Comparison of ENCODE assay signal across 14 cellular contexts in genomic region chr21:46509760-46510159, GRCh38. TPM values are rescaled to one million over a fixed set of nuclear protein-coding genes. Genes with fewer than 3 reads are reported as not detected.
DNase-seq lines count a peak whose midpoint lies in the region; ATAC-seq and TF ChIP-seq lines count a peak whose summit lies in the region.
"Had no signal": no experiment of that assay in that cellular context is flagged by ENCODE, and none has a peak within 500 bp of the region (broad histone marks: within the 10 kb centered on the region; RNA-seq: fewer than 3 reads in every experiment).

No MANE protein-coding gene starts in this region.

- no peak for TF ChIP-seq POLR2A in right lobe of liver (IDR thresholded peaks at IDR 0.05)

- H3K36me3 ChIP-seq in brain microvascular endothelial cell (replicated peaks) (peaks cover 17% of the 10 kb centered on the region), right lobe of liver (peaks cover 0 to 19% (median 8%) of the 10 kb centered on the region in 4 donors)
- H3K36me3 ChIP-seq in effector memory CD4-positive, alpha-beta T cell (ENCODE audit: control insufficient read depth, insufficient read depth, low read length) = peaks cover 20% of the 10 kb centered on the region

- TF ChIP-seq CTCF in C4-2B (conservative IDR thresholded peaks at IDR 0.05) (no peak), brain microvascular endothelial cell (IDR thresholded peaks at IDR 0.05; ENCODE audit: low read depth, low read length, missing control alignments) (no peak), right lobe of liver (IDR thresholded peaks at IDR 0.05) (no peak), glutamatergic neuron (IDR thresholded peaks at IDR 0.05; ENCODE audit: partially characterized antibody, unreplicated experiment) (no peak)

- no peak overlapping the region for H3K27ac Mint-ChIP-seq in glutamatergic neuron (ENCODE audit: unreplicated experiment)

- intact Hi-C loops in right lobe of liver (cut with DNase I) (no loop called here), left ventricle myocardium superior (cut with micrococcal nuclease) (no loop called here)

- ATAC-seq in right lobe of liver = peak in 2 of 4 donors; percentile 82 to 83
- ATAC-seq in left ventricle myocardium superior = no peak
- ATAC-seq in GM21381 (IDR thresholded peaks at IDR 0.05; ENCODE audit: unreplicated experiment) = no peak
- ATAC-seq: heart right ventricle had no signal

- peaks cover 3% of the 10 kb centered on the region for H3K27me3 Mint-ChIP-seq in glutamatergic neuron (ENCODE audit: unreplicated experiment)
- H3K27me3 Mint-ChIP-seq: central memory CD8-positive, alpha-beta T cell had no signal

- H3K27ac ChIP-seq in C4-2B = peak overlapping the region; percentile 75
- peak overlapping the region; percentile 36 for H3K27ac ChIP-seq in brain microvascular endothelial cell
- no peak overlapping the region for H3K27ac ChIP-seq in right lobe of liver
- H3K27ac ChIP-seq in effector memory CD4-positive, alpha-beta T cell (ENCODE audit: insufficient read depth, low read length, poor library complexity, severe bottlenecking) = no peak overlapping the region
- H3K27ac ChIP-seq: heart right ventricle, thoracic aorta had no signal

- no peaks in the 10 kb centered on the region for H3K9me3 ChIP-seq in right lobe of liver
- H3K9me3 ChIP-seq in effector memory CD4-positive, alpha-beta T cell (ENCODE audit: control insufficient read depth, low read length) = no peaks in the 10 kb centered on the region
- H3K9me3 ChIP-seq: BE2C, heart right ventricle, thoracic aorta had no signal

- H3K4me3 ChIP-seq in brain microvascular endothelial cell (ENCODE audit: low read depth, low read length) (no peak overlapping the region), right lobe of liver (no peak overlapping the region)
- H3K4me3 ChIP-seq in effector memory CD4-positive, alpha-beta T cell (ENCODE audit: insufficient read depth, low read depth, low read length, poor library complexity, severe bottlenecking) = no peak overlapping the region
- H3K4me3 ChIP-seq: heart right ventricle, thoracic aorta had no signal

- H3K27me3 ChIP-seq in brain microvascular endothelial cell (replicated peaks) = no peaks in the 10 kb centered on the region
- H3K27me3 ChIP-seq in right lobe of liver = no peaks in the 10 kb centered on the region
- no peaks in the 10 kb centered on the region for H3K27me3 ChIP-seq in effector memory CD4-positive, alpha-beta T cell (replicated peaks; ENCODE audit: control insufficient read depth, insufficient read depth, low read length, poor library complexity, severe bottlenecking)
- H3K27me3 ChIP-seq: BE2C, heart right ventricle had no signal

- no peaks in the 10 kb centered on the region for H3K9me3 Mint-ChIP-seq in glutamatergic neuron (ENCODE audit: unreplicated experiment)
- H3K9me3 Mint-ChIP-seq: central memory CD8-positive, alpha-beta T cell had no signal

- peaks cover 0 to 7% (median 1%) of the 10 kb centered on the region in 4 donors for H3K4me1 ChIP-seq in right lobe of liver
- H3K4me1 ChIP-seq in effector memory CD4-positive, alpha-beta T cell (ENCODE audit: control insufficient read depth, insufficient read depth, low read length, poor library complexity, severe bottlenecking) = no peaks in the 10 kb centered on the region
- H3K4me1 ChIP-seq: BE2C had no signal

- no peaks in the 10 kb centered on the region for H3K4me1 Mint-ChIP-seq in glutamatergic neuron (ENCODE audit: low read depth, unreplicated experiment)
- H3K4me1 Mint-ChIP-seq: central memory CD8-positive, alpha-beta T cell had no signal

- in situ Hi-C loops in brain microvascular endothelial cell (cut with HindIII; ENCODE audit: low pct_ligation_motif_present, low sequenced_read_pairs) = no loop called here

- H3K36me3 Mint-ChIP-seq in glutamatergic neuron (ENCODE audit: unreplicated experiment) = peaks cover 10% of the 10 kb centered on the region

- WGBS in right lobe of liver (ENCODE audit: insufficient coverage, low coverage, low lambda C conversion rate, missing lambda C conversion rate) = 20% methylated on average over 8 of the region's 8 CpGs

- no peak overlapping the region for H3K4me3 Mint-ChIP-seq in glutamatergic neuron (ENCODE audit: unreplicated experiment)
- H3K4me3 Mint-ChIP-seq: central memory CD8-positive, alpha-beta T cell had no signal

- DNase-seq in NCI-H2081 (lab: John Stamatoyannopoulos, UW) (peak; percentile 70 to 89), brain microvascular endothelial cell (peak; percentile 90), right lobe of liver (peak in 2 of 3 donors; percentile 69 to 72), left ventricle myocardium superior (no peak), glutamatergic neuron (no peak)
- DNase-seq in effector memory CD4-positive, alpha-beta T cell = no peak
- DNase-seq: BE2C, heart right ventricle, KG1, midbrain had no signal

RNA-seq across cellular contexts. Expression of gene DIP2A, which starts 51.1 kb away (rescaled TPM):
- total RNA-seq in right lobe of liver (10 to 100 TPM; 12.3 to 14.4 (median 13.1) TPM), left ventricle myocardium superior (28.5 TPM), glutamatergic neuron (ENCODE audit: unreplicated experiment) (55.4 TPM)

Comparison
In these comparisons a context has a peak if more than half of its experiments do, and no peak if none do; other contexts are left out.
1. H3K27ac ChIP-seq: peak in C4-2B (single experiment) and brain microvascular endothelial cell (single experiment); none in right lobe of liver (0 of 3) and effector memory CD4-positive, alpha-beta T cell (single experiment).
2. DNase-seq: peak in NCI-H2081 (2 of 2), brain microvascular endothelial cell (single experiment) and right lobe of liver (2 of 3); none in left ventricle myocardium superior (single experiment), effector memory CD4-positive, alpha-beta T cell (0 of 3) and glutamatergic neuron (single experiment).